21 cellular contexts compared by ENCODE assay signal in the genomic region with DNA sequence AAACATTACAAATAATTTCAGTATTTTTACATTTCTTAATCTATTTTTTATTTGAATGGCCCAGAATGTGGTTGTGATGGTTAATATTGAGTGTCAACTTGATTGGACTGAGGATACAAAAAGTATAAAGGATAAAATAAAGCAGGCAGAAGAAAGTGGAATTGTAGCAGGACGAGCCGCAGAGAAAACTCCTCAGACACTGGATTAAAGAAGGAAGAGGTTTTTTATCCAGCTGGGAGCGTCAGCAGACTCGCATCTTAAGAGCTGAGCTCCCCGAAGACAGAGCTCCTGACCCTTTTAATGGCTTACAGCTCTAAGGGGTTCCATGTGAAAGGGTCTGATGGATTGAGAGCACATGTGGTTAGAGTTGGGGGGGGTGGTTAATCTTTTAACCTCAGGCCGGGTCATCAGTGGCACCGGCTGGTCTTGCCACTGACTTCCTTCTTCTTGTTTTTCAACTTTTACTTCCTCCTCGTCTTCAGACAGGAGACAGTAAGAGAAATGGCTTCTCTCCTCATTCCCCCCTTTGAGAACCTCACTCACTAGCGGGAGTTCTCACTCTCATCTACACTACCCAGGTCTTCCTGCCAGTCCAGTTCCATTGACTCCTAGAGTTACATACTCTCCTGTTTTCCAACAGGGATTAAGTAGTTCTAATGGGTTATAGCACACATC.
DNase-seq lines count a peak whose midpoint lies in the region; ATAC-seq and TF ChIP-seq lines count a peak whose summit lies in the region.
"Had no signal": no experiment of that assay in that cellular context is flagged by ENCODE, and none has a peak within 500 bp of the region (broad histone marks: within the 10 kb centered on the region; RNA-seq: fewer than 3 reads in every experiment).

No MANE protein-coding gene starts in this region.

- ATAC-seq in HG02938 (IDR thresholded peaks at IDR 0.05; ENCODE audit: unreplicated experiment), result no peak
- ATAC-seq in upper lobe of left lung (ENCODE audit: low FRiP score in 2 of 2), result no peak
- no peak for ATAC-seq in HG02798 (IDR thresholded peaks at IDR 0.05; ENCODE audit: poor library complexity, unreplicated experiment)
- ATAC-seq: Right ventricle myocardium inferior; stimulated activated memory B cell treated with anti-CD40 and anti-IgM and Interleukin-4, amounts not matched to agents 10 μg/mL and 1 μg/mL and 100 μg/mL, for 72 hours; T-cell had no signal

- H3K27me3 ChIP-seq in Caco-2 (replicated peaks; ENCODE audit: control insufficient read depth, insufficient read depth, low read length), result no peaks in the 10 kb centered on the region
- no peaks in the 10 kb centered on the region for H3K27me3 ChIP-seq in upper lobe of left lung
- H3K27me3 ChIP-seq: right atrium auricular region, thyroid gland had no signal

- peaks cover 29% of the 10 kb centered on the region for H3K9me3 Mint-ChIP-seq in Caco-2 (ENCODE audit: unreplicated experiment)

- TF ChIP-seq CTCF in Caco-2 (IDR thresholded peaks at IDR 0.05; ENCODE audit: insufficient read depth in 1 of 2, low read depth in 1 of 2, low read length in 1 of 2, severe bottlenecking in 1 of 2, unreplicated experiment in 1 of 2), result no peak
- no peak for TF ChIP-seq CTCF in fibroblast of the aortic adventitia (IDR thresholded peaks at IDR 0.05; ENCODE audit: insufficient read depth, low read length)
- no peak for TF ChIP-seq CTCF in upper lobe of left lung (IDR thresholded peaks at IDR 0.05)

- H3K4me3 ChIP-seq in Caco-2 (ENCODE audit: low read depth, low read length), result no peak overlapping the region
- H3K4me3 ChIP-seq in fibroblast of the aortic adventitia (ENCODE audit: low read depth, low read length), result no peak overlapping the region
- no peak overlapping the region for H3K4me3 ChIP-seq in upper lobe of left lung
- H3K4me3 ChIP-seq: right atrium auricular region, thyroid gland had no signal

- no peaks in the 10 kb centered on the region for H3K4me1 Mint-ChIP-seq in Caco-2 (ENCODE audit: low read depth, unreplicated experiment)
- H3K4me1 Mint-ChIP-seq: T-cell had no signal

- H3K36me3 Mint-ChIP-seq in Caco-2 (ENCODE audit: insufficient read depth, unreplicated experiment), result peaks cover 26% of the 10 kb centered on the region

- no peaks in the 10 kb centered on the region for H3K27me3 Mint-ChIP-seq in Caco-2 (ENCODE audit: insufficient read depth, unreplicated experiment)
- H3K27me3 Mint-ChIP-seq: brain; CD4-positive, CD25-positive, alpha-beta regulatory T cell; stimulated activated memory B cell treated with anti-CD40 and anti-IgM and Interleukin-4, amounts not matched to agents 10 μg/mL and 1 μg/mL and 100 μg/mL, for 72 hours; T-cell had no signal

- TF ChIP-seq POLR2A in upper lobe of left lung (IDR thresholded peaks at IDR 0.05), result no peak

- H3K4me3 Mint-ChIP-seq in Caco-2 (ENCODE audit: unreplicated experiment), result no peak overlapping the region
- H3K4me3 Mint-ChIP-seq: activated naive CD4-positive, alpha-beta T cell treated with anti-CD3 and anti-CD28 coated beads for 36 hours; brain; CD4-positive, CD25-positive, alpha-beta regulatory T cell; stimulated activated memory B cell treated with anti-CD40 and anti-IgM and Interleukin-4, amounts not matched to agents 10 μg/mL and 1 μg/mL and 100 μg/mL, for 72 hours; T-cell had no signal

- DNase-seq in Caco-2 (peak; percentile 31 to 39), M059J (ENCODE audit: low read depth) (peak; percentile 24), astrocyte of the hippocampus (ENCODE audit: low read depth, low spot score) (peak; percentile 5), fibroblast of the aortic adventitia (ENCODE audit: low read depth) (peak; percentile 4), NCI-H146 treated with DMSO at 0.1 percent for 48 hours (lab: John Stamatoyannopoulos, UW; ENCODE audit: unreplicated experiment) (no peak), upper lobe of left lung (no peak)
- DNase-seq: activated CD4-positive, alpha-beta T cell treated with anti-CD3 and anti-CD28 coated beads, Interleukin-2, amount 50 U/mL, for 1 hour; activated naive CD4-positive, alpha-beta T cell treated with anti-CD3 and anti-CD28 coated beads for 36 hours; cortex of kidney; glutamatergic neuron; NCI-H1694; NCI-H345; T-cell; thyroid gland had no signal

- H3K36me3 ChIP-seq in Caco-2 (ENCODE audit: control insufficient read depth, insufficient read depth, low read length), result peaks cover 1% of the 10 kb centered on the region; the same call in 1 of the 2 replicates
- H3K36me3 ChIP-seq in upper lobe of left lung, result peaks cover 0 to 7% (median 1%) of the 10 kb centered on the region in 4 donors
- H3K36me3 ChIP-seq: thyroid gland had no signal

- H3K9me3 ChIP-seq in Caco-2 (peaks cover 26% of the 10 kb centered on the region), upper lobe of left lung (peaks cover 19 to 30% (median 24%) of the 10 kb centered on the region in 4 donors)
- H3K9me3 ChIP-seq: thyroid gland had no signal

- intact Hi-C loops in Caco-2 (cut with micrococcal nuclease; ENCODE audit: unreplicated experiment), result no loop called here

- POLR2A ChIA-PET in Caco-2 (lab: Charles Lee), result no interaction called here

- no peaks in the 10 kb centered on the region for H3K4me1 ChIP-seq in Caco-2
- H3K4me1 ChIP-seq in upper lobe of left lung, result no peaks in the 10 kb centered on the region
- H3K4me1 ChIP-seq: right atrium auricular region, thyroid gland had no signal

- H3K27ac ChIP-seq in upper lobe of left lung, result no peak overlapping the region
- H3K27ac ChIP-seq: right atrium auricular region, thyroid gland had no signal

- TF ChIP-seq EP300 in upper lobe of left lung (IDR thresholded peaks at IDR 0.05), result no peak

- no TSS peak for BruUV-seq in Caco-2 (replicated peaks; lab: Mats Ljungman, UMichigan)

- WGBS in upper lobe of left lung, 2 donors, result 90 to 93% methylated on average over 9 of the region's 9 CpGs

- no peak overlapping the region for H3K27ac Mint-ChIP-seq in Caco-2 (ENCODE audit: unreplicated experiment)
- H3K27ac Mint-ChIP-seq: activated naive CD4-positive, alpha-beta T cell treated with anti-CD3 and anti-CD28 coated beads for 36 hours; brain; CD4-positive, CD25-positive, alpha-beta regulatory T cell; stimulated activated memory B cell treated with anti-CD40 and anti-IgM and Interleukin-4, amounts not matched to agents 10 μg/mL and 1 μg/mL and 100 μg/mL, for 72 hours; T-cell had no signal

- CTCF ChIA-PET in Caco-2 (lab: Charles Lee), result interaction anchor here (0.6 kb wide), 1 partner anchor 48 kb away, joined by 3 read pairs; no protein-coding TSS in a partner anchor

Comparison
In these comparisons a context has a peak if more than half of its experiments do, and no peak if none do; other contexts are left out.
1. DNase-seq: peak in Caco-2 (2 of 2), M059J (single experiment), astrocyte of the hippocampus (single experiment) and fibroblast of the aortic adventitia (single experiment); none in NCI-H146 treated with DMSO at 0.1 percent for 48 hours (single experiment) and upper lobe of left lung (0 of 2).